8 cellular contexts compared by ENCODE assay signal in the genomic region with DNA sequence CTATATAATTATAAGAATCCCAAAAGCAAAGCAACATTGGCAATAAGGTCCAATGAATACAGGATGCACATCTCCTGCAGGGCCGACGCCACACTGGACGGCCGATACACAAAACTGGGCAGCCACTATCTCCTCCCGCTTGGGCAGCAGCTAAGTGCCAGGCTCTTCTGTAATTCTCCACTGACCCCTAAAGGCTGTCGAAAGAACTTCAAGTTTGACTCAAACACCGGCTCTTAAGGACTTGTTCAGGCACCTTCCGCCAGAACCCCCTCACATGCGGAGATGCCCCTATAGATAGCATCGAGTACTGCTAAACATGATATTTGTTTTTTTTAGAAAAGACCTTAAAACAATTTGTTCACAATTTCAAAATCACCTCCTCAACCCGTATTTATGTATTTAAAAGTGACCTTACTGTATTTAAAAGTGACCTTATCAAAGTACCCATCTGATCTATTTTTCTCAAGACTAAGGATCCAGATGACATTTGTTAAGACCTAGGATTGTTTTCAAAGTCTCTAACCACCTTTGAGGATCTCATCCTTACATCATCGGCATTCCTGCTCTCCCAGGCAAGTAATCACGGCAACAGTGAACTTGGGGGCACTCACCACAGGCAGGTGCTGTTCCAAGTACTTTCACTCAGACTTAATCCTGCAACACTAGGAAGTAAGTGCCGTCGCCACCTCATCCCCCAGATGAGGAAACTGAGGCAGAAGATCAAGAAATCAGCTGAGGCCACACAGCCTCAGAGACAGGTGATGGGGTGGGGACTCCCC.
DNase-seq lines count a peak whose midpoint lies in the region; ATAC-seq, FAIRE-seq and TF ChIP-seq lines count a peak whose summit lies in the region.

No MANE protein-coding gene starts in this region.

- DNase-seq in AG09309 (ENCODE audit: low read depth) (peak; percentile 14), GM20000 (ENCODE audit: low spot score) (peak; percentile 38), NCI-H345 (lab: John Stamatoyannopoulos, UW) (peak; percentile 40), brain microvascular endothelial cell (peak; percentile 56), kidney tubule cell (ENCODE audit: low spot score) (peak; percentile 59), urothelium cell line (ENCODE audit: low spot score) (peak; percentile 80)

- TF ChIP-seq CTCF in AG09309 (IDR thresholded peaks at IDR 0.05; ENCODE audit: control insufficient read depth, insufficient read depth, low read depth, low read length, missing control alignments) (peak; percentile 55), GM20000 (IDR thresholded peaks at IDR 0.05; ENCODE audit: extremely low read depth, missing control alignments) (peak; percentile 29), brain microvascular endothelial cell (IDR thresholded peaks at IDR 0.05; ENCODE audit: low read depth, low read length, missing control alignments) (peak; percentile 75)

- no peak overlapping the region for H3K27ac ChIP-seq in brain microvascular endothelial cell

- in situ Hi-C loops in brain microvascular endothelial cell (cut with HindIII; ENCODE audit: low pct_ligation_motif_present, low sequenced_read_pairs): no loop called here

- peaks cover 2% of the 10 kb centered on the region for H3K36me3 ChIP-seq in brain microvascular endothelial cell (replicated peaks)

- FAIRE-seq in urothelium cell line (lab: Jason Lieb, UNC): no peak

- H3K27me3 ChIP-seq in brain microvascular endothelial cell (replicated peaks): no peaks in the 10 kb centered on the region

- H3K4me3 ChIP-seq in AG09309 (ENCODE audit: control insufficient read depth, low read depth, low read length) (no peak overlapping the region), brain microvascular endothelial cell (ENCODE audit: low read depth, low read length) (no peak overlapping the region)

- ATAC-seq in HG03521 (IDR thresholded peaks at IDR 0.05; ENCODE audit: unreplicated experiment): no peak
- ATAC-seq in HG03469 (IDR thresholded peaks at IDR 0.05; ENCODE audit: unreplicated experiment): no peak

Comparison
In these comparisons a context has a peak if more than half of its experiments do, and no peak if none do; other contexts are left out.
1. DNase-seq: peak in every context shown above with its lines; median percentile 80 in urothelium cell line; 59 in kidney tubule cell; 56 in brain microvascular endothelial cell; 40 in NCI-H345; 38 in GM20000; 14 in AG09309.